ENCODE assay signal across 16 cellular contexts in the genomic region with DNA sequence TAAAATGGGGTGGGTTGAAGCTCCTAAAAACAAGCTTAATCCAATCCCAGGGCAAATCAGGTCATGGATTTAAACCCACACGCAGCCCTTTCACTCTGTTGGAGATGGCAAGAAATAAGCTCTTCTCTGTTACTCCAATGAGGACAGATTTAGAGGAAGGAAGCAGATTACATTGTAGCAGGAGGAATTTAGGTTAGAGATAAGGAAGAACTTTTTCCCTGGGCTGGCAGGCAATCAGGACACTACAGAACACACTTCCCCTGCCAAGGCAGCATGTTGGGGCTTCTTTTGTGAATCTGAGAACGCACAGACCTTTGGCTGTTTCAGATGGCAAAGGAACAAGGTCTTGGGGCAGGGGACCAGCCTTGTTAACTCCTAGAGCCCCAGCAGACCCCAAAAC.
"Had no signal": no experiment of that assay in that cellular context is flagged by ENCODE, and none has a peak within 500 bp of the region (broad histone marks: within the 10 kb centered on the region; RNA-seq: fewer than 3 reads in every experiment).

No MANE protein-coding gene starts in this region.

- H3K9me3 ChIP-seq: left lung, SK-N-SH, transverse colon had no signal

- H3K36me3 ChIP-seq: left lung, transverse colon had no signal

- H3K4me2 ChIP-seq: SK-N-SH had no signal

- DNase-seq: activated CD4-positive, alpha-beta T cell treated with anti-CD3 and anti-CD28 coated beads for 48 hours; activated CD8-positive, alpha-beta memory T cell treated with anti-CD3 and anti-CD28 coated beads, Interleukin-2, amount 50 U/mL, for 48 hours; activated naive CD8-positive, alpha-beta T cell treated with anti-CD3 and anti-CD28 coated beads for 36 hours; effector memory CD8-positive, alpha-beta T cell; hippocampal formation; mesenchymal stem cell; natural killer cell; occipital lobe; SK-N-SH; stimulated activated CD4-positive, alpha-beta T cell treated with anti-CD3 and anti-CD28 coated beads, Interleukin-15, amount 100 ng/mL, for 24 hours; stimulated activated CD4-positive, alpha-beta T cell treated with anti-CD3 and anti-CD28 coated beads, Interleukin-4, amount 100 ng/mL, for 1 hour; T-helper 1 cell; T1000; transverse colon had no signal

- H3K9ac ChIP-seq: SK-N-SH had no signal

- H3K4me3 ChIP-seq: left lung, skin epidermis, transverse colon had no signal

- H3K27ac ChIP-seq: left lung, skin epidermis, transverse colon had no signal

- H3K27me3 ChIP-seq: left lung, transverse colon had no signal
